In the genomic region with DNA sequence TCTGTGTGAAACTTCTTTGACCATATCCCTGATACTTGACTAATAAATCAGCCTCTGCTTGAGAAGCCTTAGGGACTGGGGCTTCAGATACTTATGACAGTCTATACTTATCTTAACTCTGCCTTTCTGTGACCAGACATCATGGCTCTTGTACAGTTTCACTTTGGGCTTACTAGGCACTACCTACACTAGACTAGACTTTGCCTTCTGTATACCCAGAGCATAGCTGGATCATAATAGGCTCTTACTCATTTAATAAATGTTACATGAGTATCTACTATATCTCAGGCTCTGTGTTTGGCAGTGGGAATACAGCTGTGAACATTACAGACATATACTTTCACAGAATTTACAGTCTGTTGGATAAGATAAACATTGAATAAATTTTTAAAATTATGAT, we compare ENCODE assay signal across 2 cellular contexts.
TF ChIP-seq lines count a peak whose summit lies in the region.

No MANE protein-coding gene starts in this region.

TF ChIP-seq in liver, 16 proteins besides CTCF, POLR2A, EP300 and RAD21:
- TF ChIP-seq, protein P1, sequence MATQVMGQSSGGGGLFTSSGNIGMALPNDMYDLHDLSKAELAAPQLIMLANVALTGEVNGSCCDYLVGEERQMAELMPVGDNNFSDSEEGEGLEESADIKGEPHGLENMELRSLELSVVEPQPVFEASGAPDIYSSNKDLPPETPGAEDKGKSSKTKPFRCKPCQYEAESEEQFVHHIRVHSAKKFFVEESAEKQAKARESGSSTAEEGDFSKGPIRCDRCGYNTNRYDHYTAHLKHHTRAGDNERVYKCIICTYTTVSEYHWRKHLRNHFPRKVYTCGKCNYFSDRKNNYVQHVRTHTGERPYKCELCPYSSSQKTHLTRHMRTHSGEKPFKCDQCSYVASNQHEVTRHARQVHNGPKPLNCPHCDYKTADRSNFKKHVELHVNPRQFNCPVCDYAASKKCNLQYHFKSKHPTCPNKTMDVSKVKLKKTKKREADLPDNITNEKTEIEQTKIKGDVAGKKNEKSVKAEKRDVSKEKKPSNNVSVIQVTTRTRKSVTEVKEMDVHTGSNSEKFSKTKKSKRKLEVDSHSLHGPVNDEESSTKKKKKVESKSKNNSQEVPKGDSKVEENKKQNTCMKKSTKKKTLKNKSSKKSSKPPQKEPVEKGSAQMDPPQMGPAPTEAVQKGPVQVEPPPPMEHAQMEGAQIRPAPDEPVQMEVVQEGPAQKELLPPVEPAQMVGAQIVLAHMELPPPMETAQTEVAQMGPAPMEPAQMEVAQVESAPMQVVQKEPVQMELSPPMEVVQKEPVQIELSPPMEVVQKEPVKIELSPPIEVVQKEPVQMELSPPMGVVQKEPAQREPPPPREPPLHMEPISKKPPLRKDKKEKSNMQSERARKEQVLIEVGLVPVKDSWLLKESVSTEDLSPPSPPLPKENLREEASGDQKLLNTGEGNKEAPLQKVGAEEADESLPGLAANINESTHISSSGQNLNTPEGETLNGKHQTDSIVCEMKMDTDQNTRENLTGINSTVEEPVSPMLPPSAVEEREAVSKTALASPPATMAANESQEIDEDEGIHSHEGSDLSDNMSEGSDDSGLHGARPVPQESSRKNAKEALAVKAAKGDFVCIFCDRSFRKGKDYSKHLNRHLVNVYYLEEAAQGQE (IDR thresholded peaks at IDR 0.05): no peak
- peak; percentile 23 to 45 for TF ChIP-seq HNF4A (conservative IDR thresholded peaks at IDR 0.05)

TF ChIP-seq in HepG2, 621 proteins besides CTCF, POLR2A, EP300 and RAD21 (continued from another document):
- TF ChIP-seq, protein P2, sequence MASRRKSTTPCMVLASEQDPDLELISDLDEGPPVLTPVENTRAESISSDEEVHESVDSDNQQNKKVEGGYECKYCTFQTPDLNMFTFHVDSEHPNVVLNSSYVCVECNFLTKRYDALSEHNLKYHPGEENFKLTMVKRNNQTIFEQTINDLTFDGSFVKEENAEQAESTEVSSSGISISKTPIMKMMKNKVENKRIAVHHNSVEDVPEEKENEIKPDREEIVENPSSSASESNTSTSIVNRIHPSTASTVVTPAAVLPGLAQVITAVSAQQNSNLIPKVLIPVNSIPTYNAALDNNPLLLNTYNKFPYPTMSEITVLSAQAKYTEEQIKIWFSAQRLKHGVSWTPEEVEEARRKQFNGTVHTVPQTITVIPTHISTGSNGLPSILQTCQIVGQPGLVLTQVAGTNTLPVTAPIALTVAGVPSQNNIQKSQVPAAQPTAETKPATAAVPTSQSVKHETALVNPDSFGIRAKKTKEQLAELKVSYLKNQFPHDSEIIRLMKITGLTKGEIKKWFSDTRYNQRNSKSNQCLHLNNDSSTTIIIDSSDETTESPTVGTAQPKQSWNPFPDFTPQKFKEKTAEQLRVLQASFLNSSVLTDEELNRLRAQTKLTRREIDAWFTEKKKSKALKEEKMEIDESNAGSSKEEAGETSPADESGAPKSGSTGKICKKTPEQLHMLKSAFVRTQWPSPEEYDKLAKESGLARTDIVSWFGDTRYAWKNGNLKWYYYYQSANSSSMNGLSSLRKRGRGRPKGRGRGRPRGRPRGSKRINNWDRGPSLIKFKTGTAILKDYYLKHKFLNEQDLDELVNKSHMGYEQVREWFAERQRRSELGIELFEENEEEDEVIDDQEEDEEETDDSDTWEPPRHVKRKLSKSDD (CRISPR knock-in tag; IDR thresholded peaks at IDR 0.05; ENCODE audit: low read depth): no peak
- TF ChIP-seq FOXA1 (IDR thresholded peaks at IDR 0.05) (no peak), FOXA1 (CRISPR knock-in tag; IDR thresholded peaks at IDR 0.05) (no peak)
